Comparison of ENCODE assay signal across 11 cellular contexts in the genomic region with DNA sequence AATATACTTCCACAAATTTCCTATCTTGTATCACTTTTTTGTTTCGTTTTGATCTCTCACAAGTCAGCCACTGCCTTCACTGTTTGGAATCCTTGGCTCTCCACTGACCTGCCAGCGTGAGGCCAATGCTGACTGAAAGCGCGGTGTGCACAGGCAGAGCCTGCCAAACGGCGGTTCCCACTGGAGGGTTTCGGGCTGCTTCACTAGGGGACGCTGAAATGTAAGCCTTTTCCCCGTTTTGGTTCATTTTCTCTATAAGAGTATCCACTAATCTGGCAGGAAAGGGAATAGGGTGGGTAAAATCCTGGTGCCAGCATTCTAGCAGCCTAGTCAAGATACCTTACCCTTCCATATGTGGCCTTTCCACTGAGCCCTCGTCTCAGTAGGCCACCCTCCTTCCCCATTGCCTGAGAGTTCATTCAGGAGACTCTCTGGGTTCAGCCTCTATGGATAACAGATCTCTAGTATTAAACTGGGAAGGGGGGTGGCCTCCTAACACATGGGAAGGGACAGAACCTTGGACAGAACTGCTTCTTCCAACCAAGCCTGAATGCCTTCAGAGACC.
DNase-seq lines count a peak whose midpoint lies in the region; ATAC-seq, FAIRE-seq and TF ChIP-seq lines count a peak whose summit lies in the region.
"Had no signal": no experiment of that assay in that cellular context is flagged by ENCODE, and none has a peak within 500 bp of the region (broad histone marks: within the 10 kb centered on the region; RNA-seq: fewer than 3 reads in every experiment).

No MANE protein-coding gene starts in this region.

- no peaks in the 10 kb centered on the region for H4K20me1 ChIP-seq in smooth muscle cell (ENCODE audit: low read depth)

- H2AFZ ChIP-seq in smooth muscle cell (ENCODE audit: low read depth), result no peak overlapping the region

- H3F3A ChIP-seq in smooth muscle cell (ENCODE audit: low read depth), result no peaks in the 10 kb centered on the region

- ATAC-seq in pancreas, result peak; percentile 89 to 93 (median 92)
- no peak for ATAC-seq in HG02870 (IDR thresholded peaks at IDR 0.05; ENCODE audit: unreplicated experiment)

- no peak for FAIRE-seq in pancreas (lab: Jason Lieb, UNC)
- FAIRE-seq: TTC549 had no signal

- H3K4me3 ChIP-seq in esophagus (ENCODE audit: low read depth in 1 of 2, low read length in 2 of 2) (peak overlapping the region in 1 of 2 donors; percentile 42), pancreas (peak overlapping the region in 2 of 4 donors; percentile 27 to 37), smooth muscle cell (no peak overlapping the region)

- H3K9me3 ChIP-seq in esophagus (ENCODE audit: control insufficient read depth in 2 of 2, insufficient read depth in 1 of 2, low read depth in 1 of 2, low read length in 1 of 2), result no peaks in the 10 kb centered on the region
- no peaks in the 10 kb centered on the region for H3K9me3 ChIP-seq in pancreas
- no peaks in the 10 kb centered on the region for H3K9me3 ChIP-seq in smooth muscle cell (replicated peaks; ENCODE audit: low read depth)
- H3K9me3 ChIP-seq: ascending aorta had no signal

- H3K79me2 ChIP-seq in smooth muscle cell (ENCODE audit: low read depth), result no peaks in the 10 kb centered on the region

- H3K4me2 ChIP-seq in smooth muscle cell, result no peak overlapping the region

- no peak overlapping the region for H3K9ac ChIP-seq in smooth muscle cell (ENCODE audit: low read depth)

- H3K4me1 ChIP-seq in esophagus (ENCODE audit: control insufficient read depth in 2 of 2, insufficient read depth in 2 of 2, low read length in 1 of 2), result peaks cover 0 to 3% of the 10 kb centered on the region in 2 donors
- H3K4me1 ChIP-seq in pancreas, result peaks cover 0 to 24% (median 9%) of the 10 kb centered on the region in 3 donors
- H3K4me1 ChIP-seq in smooth muscle cell (ENCODE audit: low read depth), result no peaks in the 10 kb centered on the region

- 49 to 57% methylated on average over 10 of the region's 10 CpGs for WGBS in esophagus, 2 donors
- WGBS in pancreas, 2 donors, result 13 to 20% methylated on average over 10 of the region's 10 CpGs
- 93% methylated on average over 10 of the region's 10 CpGs for WGBS in smooth muscle cell (ENCODE audit: low lambda C conversion rate)

- no peak for TF ChIP-seq CTCF in pancreas (IDR thresholded peaks at IDR 0.05)
- TF ChIP-seq CTCF in smooth muscle cell (IDR thresholded peaks at IDR 0.05; ENCODE audit: borderline replicate concordance, insufficient read depth, poor library complexity, severe bottlenecking), result no peak

- H3K27me3 ChIP-seq in esophagus (ENCODE audit: control insufficient read depth in 1 of 2, insufficient read depth in 2 of 2, low read length in 2 of 2) (no peaks in the 10 kb centered on the region), pancreas (no peaks in the 10 kb centered on the region), smooth muscle cell (ENCODE audit: low read depth) (no peaks in the 10 kb centered on the region)
- H3K27me3 ChIP-seq: ascending aorta had no signal

- intact Hi-C loops in pancreas (cut with DNase I), result no loop called here

- H3K36me3 ChIP-seq in esophagus (ENCODE audit: control insufficient read depth in 2 of 2, insufficient read depth in 2 of 2, low read length in 1 of 2) (no peaks in the 10 kb centered on the region), pancreas (no peaks in the 10 kb centered on the region), smooth muscle cell (ENCODE audit: low read depth) (no peaks in the 10 kb centered on the region)
- H3K36me3 ChIP-seq: ascending aorta had no signal

- DNase-seq in DMS53 (lab: John Stamatoyannopoulos, UW) (peak; percentile 89), NCI-H2227 (lab: John Stamatoyannopoulos, UW; ENCODE audit: unreplicated experiment) (peak; percentile 47), pancreas (peak; percentile 66 to 82 (median 74)), amniotic stem cell (lab: John Stamatoyannopoulos, UW) (no peak), smooth muscle cell (lab: John Stamatoyannopoulos, UW; ENCODE audit: unreplicated experiment) (no peak)
- no peak for DNase-seq in activated CD4-positive, alpha-beta T cell treated with anti-CD3 and anti-CD28 coated beads for 4 hours
- DNase-seq: NCI-H1930 had no signal

- H3K27ac ChIP-seq in esophagus (ENCODE audit: low read depth in 2 of 2, low read length in 1 of 2) (peak overlapping the region; percentile 28 to 42), pancreas (peak overlapping the region; percentile 64 to 90 (median 84)), smooth muscle cell (ENCODE audit: low read depth) (no peak overlapping the region)

Comparison
In these comparisons a context has a peak if more than half of its experiments do, and no peak if none do; other contexts are left out.
1. DNase-seq: peak in DMS53 (single experiment), NCI-H2227 (single experiment) and pancreas (6 of 6); none in activated CD4-positive, alpha-beta T cell treated with anti-CD3 and anti-CD28 coated beads for 4 hours (0 of 2), amniotic stem cell (single experiment) and smooth muscle cell (single experiment).